ENCODE assay signal across 22 cellular contexts in the genomic region with DNA sequence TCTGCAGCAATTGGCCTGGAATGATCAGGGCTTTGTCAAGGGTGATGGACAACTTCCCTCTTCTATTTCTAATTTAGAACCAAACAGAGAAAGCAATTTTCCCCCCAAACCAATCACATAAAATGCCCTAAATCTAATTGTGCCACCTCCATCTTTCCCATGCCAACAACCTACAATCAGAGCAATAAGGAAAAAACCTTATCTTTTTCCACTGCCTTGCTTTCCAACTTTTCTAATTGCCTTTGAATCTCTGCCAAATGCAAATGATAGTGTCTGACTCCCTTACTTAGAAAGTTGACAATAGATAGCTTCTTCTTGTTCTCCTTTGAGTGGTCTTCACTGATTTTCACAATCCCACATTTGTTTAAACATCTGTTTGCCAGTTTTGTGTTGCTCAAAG.
"Had no signal": no experiment of that assay in that cellular context is flagged by ENCODE, and none has a peak within 500 bp of the region (broad histone marks: within the 10 kb centered on the region; RNA-seq: fewer than 3 reads in every experiment).

No MANE protein-coding gene starts in this region.

- ATAC-seq: foreskin keratinocyte; gastroesophageal sphincter; heart left ventricle; left lung; left ventricle myocardium superior; lower lobe of right lung; naive thymus-derived CD8-positive, alpha-beta T cell had no signal

- H3K9me3 ChIP-seq: esophagus muscularis mucosa, gastroesophageal sphincter, heart left ventricle, left lung, lower lobe of right lung had no signal

- H3K4me1 ChIP-seq: foreskin keratinocyte, gastroesophageal sphincter, heart left ventricle, left lung, lower lobe of right lung had no signal

- H3K27me3 ChIP-seq: dorsolateral prefrontal cortex, esophagus muscularis mucosa, foreskin keratinocyte, gastroesophageal sphincter, heart left ventricle, hepatocyte, left lung had no signal

- H3K36me3 ChIP-seq: esophagus muscularis mucosa, gastroesophageal sphincter, heart left ventricle, left lung, lower lobe of right lung had no signal

- DNase-seq: dermis blood vessel endothelial cell; dorsolateral prefrontal cortex; effector CD4-positive, alpha-beta T cell; effector memory CD4-positive, alpha-beta T cell; foreskin keratinocyte; heart left ventricle; hypothalamus; immature natural killer cell; islet precursor cell; kidney; kidney glomerular epithelial cell; left lung; left ventricle myocardium superior; lower lobe of right lung; mesendoderm; midbrain; naive B cell; naive thymus-derived CD8-positive, alpha-beta T cell had no signal

- H3K27ac ChIP-seq: coronary artery, dorsolateral prefrontal cortex, esophagus muscularis mucosa, foreskin keratinocyte, gastroesophageal sphincter, heart left ventricle, hepatocyte, left lung, lower lobe of right lung had no signal

- H3K4me3 ChIP-seq: coronary artery, dorsolateral prefrontal cortex, esophagus muscularis mucosa, gastroesophageal sphincter, heart left ventricle, hepatocyte, left lung, lower lobe of right lung had no signal
